In the genomic region with DNA sequence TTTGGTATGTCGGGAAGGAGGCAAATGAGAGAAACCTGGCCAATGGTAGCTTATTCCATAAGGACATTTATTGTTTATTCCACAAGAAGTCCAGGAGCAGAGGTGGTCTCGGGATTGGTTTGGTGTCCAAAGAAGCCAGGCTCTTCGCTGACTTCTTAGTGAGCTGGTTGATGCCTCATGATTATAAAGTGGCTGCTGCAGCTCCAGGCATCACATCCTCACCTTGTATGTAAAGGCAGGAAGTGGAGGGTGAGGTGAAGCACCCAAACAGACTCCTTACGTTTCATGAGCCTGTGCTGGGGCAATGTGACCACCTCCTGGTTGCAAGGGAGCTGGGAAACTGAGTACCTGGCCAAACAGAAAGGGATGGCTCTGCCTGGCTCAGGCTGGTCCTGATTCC, we compare ENCODE assay signal across 2 cellular contexts.
TF ChIP-seq lines count a peak whose summit lies in the region.

No MANE protein-coding gene starts in this region.

TF ChIP-seq in HEK293, 187 proteins besides CTCF, POLR2A, EP300 and RAD21 (continued from another document):
- TF ChIP-seq ZSCAN5A (tag by site-specific recombination; IDR thresholded peaks at IDR 0.05) = peak; percentile 38; the same call in 1 of the 2 replicates
- TF ChIP-seq ZNF580 (tag by site-specific recombination; IDR thresholded peaks at IDR 0.05) = peak; percentile 92
- TF ChIP-seq ZNF670 (tag by site-specific recombination; IDR thresholded peaks at IDR 0.05; ENCODE audit: low read depth) = no peak
- TF ChIP-seq ZNF211 (tag by site-specific recombination; IDR thresholded peaks at IDR 0.05; ENCODE audit: low read depth) = no peak
- no peak for TF ChIP-seq ZNF354C (tag by site-specific recombination; IDR thresholded peaks at IDR 0.05; ENCODE audit: borderline replicate concordance, low read depth)
- no peak for TF ChIP-seq MEIS1 (CRISPR knock-in tag; IDR thresholded peaks at IDR 0.05; ENCODE audit: borderline replicate concordance)
- no peak for TF ChIP-seq ZNF791 (tag by site-specific recombination; IDR thresholded peaks at IDR 0.05)

TF ChIP-seq in K562, 482 proteins besides CTCF, POLR2A, EP300 and RAD21 (continued from another document):
- TF ChIP-seq TSHZ1 (CRISPR knock-in tag; IDR thresholded peaks at IDR 0.05) (no peak), ILF3 (IDR thresholded peaks at IDR 0.05; ENCODE audit: borderline replicate concordance) (no peak), PTBP1 (IDR thresholded peaks at IDR 0.05; ENCODE audit: low read depth, low read length) (0 out of 2 replicates have a peak, but pooled peaks have one; percentile 76), ZNF655 (CRISPR knock-in tag; IDR thresholded peaks at IDR 0.05) (no peak), CBX3 (IDR thresholded peaks at IDR 0.05; ENCODE audit: borderline replicate concordance in 1 of 2, low read length in 2 of 2) (peak in 1 of 2 experiments; percentile 63; a peak in 2 of 3 replicates), ZNF696 (CRISPR knock-in tag; conservative IDR thresholded peaks at IDR 0.05) (no peak), ZBTB33 (CRISPR knock-in tag; IDR thresholded peaks at IDR 0.05) (no peak), RBM25 (IDR thresholded peaks at IDR 0.05; ENCODE audit: low read depth, low read length, severe bottlenecking) (peak; percentile 97)
